8 cellular contexts compared by ENCODE assay signal in the genomic region with DNA sequence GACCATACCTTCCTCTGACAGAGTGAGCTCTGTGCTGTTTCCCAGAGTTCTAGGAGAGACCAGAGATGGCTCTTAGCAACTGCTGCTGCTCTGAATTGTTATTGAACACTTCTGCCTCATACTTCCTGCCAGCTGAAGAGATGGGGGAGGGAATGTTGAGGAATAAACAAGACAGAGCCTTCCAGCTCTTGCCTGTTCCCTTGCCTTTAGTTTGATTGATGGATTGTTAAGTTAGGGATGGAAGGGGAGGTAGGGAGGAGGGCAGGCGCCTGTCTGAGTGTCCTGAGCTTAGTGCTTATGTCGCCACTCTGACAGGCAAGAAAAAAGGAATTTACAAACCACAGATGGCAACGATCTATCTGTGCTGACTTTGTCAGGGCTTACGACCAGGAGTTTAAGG. TPM values are rescaled to one million over a fixed set of nuclear protein-coding genes. Genes with fewer than 3 reads are reported as not detected.
A peak's percentile ranks its signal among the peaks of the same experiment; 100 is the strongest.
DNase-seq lines count a peak whose midpoint lies in the region; ATAC-seq and TF ChIP-seq lines count a peak whose summit lies in the region.

No MANE protein-coding gene starts in this region.

- peaks cover 37% of the 10 kb centered on the region for H4K20me1 ChIP-seq in osteoblast (ENCODE audit: insufficient read depth, low read length)
- no peaks in the 10 kb centered on the region for H4K20me1 ChIP-seq in MM.1S (ENCODE audit: insufficient read depth, low read length)

- no peak for TF ChIP-seq POLR2A in ovary (IDR thresholded peaks at IDR 0.05)

- ATAC-seq in HG02763 (IDR thresholded peaks at IDR 0.05; ENCODE audit: unreplicated experiment) (no peak), HG03280 (IDR thresholded peaks at IDR 0.05; ENCODE audit: unreplicated experiment) (no peak)

- no peaks in the 10 kb centered on the region for H3K9me2 ChIP-seq in MM.1S (replicated peaks; ENCODE audit: insufficient read depth, low read length)

- peaks cover 57% of the 10 kb centered on the region for H3K4me1 ChIP-seq in effector memory CD4-positive, alpha-beta T cell (ENCODE audit: control insufficient read depth, insufficient read depth, low read length, poor library complexity, severe bottlenecking)
- peaks cover 32% of the 10 kb centered on the region for H3K4me1 ChIP-seq in osteoblast (ENCODE audit: insufficient read depth, low read length)
- H3K4me1 ChIP-seq in MM.1S (ENCODE audit: low read length): no peaks in the 10 kb centered on the region
- H3K4me1 ChIP-seq in ovary (ENCODE audit: insufficient read depth): peaks cover 19% of the 10 kb centered on the region

- no peaks in the 10 kb centered on the region for H3F3A ChIP-seq in MM.1S (ENCODE audit: insufficient read depth, low read length)

- H3K79me2 ChIP-seq in osteoblast (ENCODE audit: insufficient read depth, low read length) (peaks cover 73% of the 10 kb centered on the region), MM.1S (ENCODE audit: low read length) (no peaks in the 10 kb centered on the region)

- DNase-seq in EH (ENCODE audit: low read depth) (peak; percentile 59), NCI-H446 treated with DMSO at 0.1 percent for 48 hours (lab: John Stamatoyannopoulos, UW) (peak; percentile 5), osteoblast (ENCODE audit: insufficient read length, low spot score, missing footprints) (no peak), MM.1S (no peak), ovary (no peak)
- DNase-seq in effector memory CD4-positive, alpha-beta T cell: no peak

- H3K27me3 ChIP-seq in effector memory CD4-positive, alpha-beta T cell (replicated peaks; ENCODE audit: control insufficient read depth, insufficient read depth, low read length, poor library complexity, severe bottlenecking): no peaks in the 10 kb centered on the region
- H3K27me3 ChIP-seq in osteoblast (ENCODE audit: insufficient read depth, low read length): no peaks in the 10 kb centered on the region
- no peaks in the 10 kb centered on the region for H3K27me3 ChIP-seq in MM.1S (replicated peaks; ENCODE audit: insufficient read depth, low read length)
- H3K27me3 ChIP-seq in ovary: no peaks in the 10 kb centered on the region

- H3K36me3 ChIP-seq in effector memory CD4-positive, alpha-beta T cell (ENCODE audit: control insufficient read depth, insufficient read depth, low read length): peaks cover 11% of the 10 kb centered on the region
- H3K36me3 ChIP-seq in osteoblast (ENCODE audit: insufficient read depth, low read length): peaks cover 13% of the 10 kb centered on the region
- H3K36me3 ChIP-seq in MM.1S (replicated peaks; ENCODE audit: insufficient read depth, low read length): no peaks in the 10 kb centered on the region
- no peaks in the 10 kb centered on the region for H3K36me3 ChIP-seq in ovary

- H3K27ac ChIP-seq in effector memory CD4-positive, alpha-beta T cell (ENCODE audit: insufficient read depth, low read length, poor library complexity, severe bottlenecking): peak overlapping the region; percentile 73
- peak overlapping the region; percentile 25 for H3K27ac ChIP-seq in osteoblast (ENCODE audit: low read depth, low read length)
- no peak overlapping the region for H3K27ac ChIP-seq in MM.1S (ENCODE audit: low read length)
- peak overlapping the region in 1 of 2 donors; percentile 39 for H3K27ac ChIP-seq in ovary

- intact Hi-C loops in ovary (cut with DNase I): no loop called here

- no peak for TF ChIP-seq EP300 in ovary (IDR thresholded peaks at IDR 0.05)

- 19 to 25% (median 21%) methylated on average over 4 of the region's 4 CpGs for WGBS in ovary, 3 donors

- H3K9me3 ChIP-seq in effector memory CD4-positive, alpha-beta T cell (ENCODE audit: control insufficient read depth, low read length): no peaks in the 10 kb centered on the region
- H3K9me3 ChIP-seq in osteoblast (ENCODE audit: low read depth, low read length) (no peaks in the 10 kb centered on the region), MM.1S (replicated peaks; ENCODE audit: insufficient read depth, low read length) (no peaks in the 10 kb centered on the region), ovary (no peaks in the 10 kb centered on the region)

- H3K4me2 ChIP-seq in osteoblast (ENCODE audit: insufficient read depth, low read length): no peak overlapping the region
- H3K4me2 ChIP-seq in MM.1S (ENCODE audit: low read depth, low read length): no peak overlapping the region

- no peak for TF ChIP-seq CTCF in osteoblast (IDR thresholded peaks at IDR 0.05; ENCODE audit: extremely low read depth, low read depth, low read length)
- no peak for TF ChIP-seq CTCF in MM.1S (IDR thresholded peaks at IDR 0.05; ENCODE audit: low read length)
- no peak for TF ChIP-seq CTCF in ovary (IDR thresholded peaks at IDR 0.05)

- H3K4me3 ChIP-seq in effector memory CD4-positive, alpha-beta T cell (ENCODE audit: insufficient read depth, low read depth, low read length, poor library complexity, severe bottlenecking): peak overlapping the region; percentile 39
- H3K4me3 ChIP-seq in osteoblast (ENCODE audit: insufficient read depth, low read length) (no peak overlapping the region), MM.1S (ENCODE audit: low read length) (no peak overlapping the region), ovary (no peak overlapping the region)

- H2AFZ ChIP-seq in osteoblast (ENCODE audit: low read length) (no peak overlapping the region), MM.1S (ENCODE audit: low read length) (no peak overlapping the region)

- H3K9ac ChIP-seq in MM.1S (ENCODE audit: low read length): no peak overlapping the region

RNA-seq across cellular contexts. Expression of gene ZNF609, which starts 42.8 kb away (rescaled TPM):
- total RNA-seq in osteoblast: 20.6 and 20.9 TPM in 2 replicates
- 10 to 100 TPM; 27.0 to 63.6 (median 46.4) TPM for total RNA-seq in ovary
- 10 to 100 TPM; 18.4 to 30.6 TPM for polyA plus RNA-seq in ovary

Comparison
In these comparisons a context has a peak if more than half of its experiments do, and no peak if none do; other contexts are left out.
1. DNase-seq: peak in EH (single experiment) and NCI-H446 treated with DMSO at 0.1 percent for 48 hours (single experiment); none in effector memory CD4-positive, alpha-beta T cell (0 of 3), osteoblast (single experiment), MM.1S (single experiment) and ovary (0 of 5).